Comparison of ENCODE assay signal across 8 cellular contexts in the genomic region with DNA sequence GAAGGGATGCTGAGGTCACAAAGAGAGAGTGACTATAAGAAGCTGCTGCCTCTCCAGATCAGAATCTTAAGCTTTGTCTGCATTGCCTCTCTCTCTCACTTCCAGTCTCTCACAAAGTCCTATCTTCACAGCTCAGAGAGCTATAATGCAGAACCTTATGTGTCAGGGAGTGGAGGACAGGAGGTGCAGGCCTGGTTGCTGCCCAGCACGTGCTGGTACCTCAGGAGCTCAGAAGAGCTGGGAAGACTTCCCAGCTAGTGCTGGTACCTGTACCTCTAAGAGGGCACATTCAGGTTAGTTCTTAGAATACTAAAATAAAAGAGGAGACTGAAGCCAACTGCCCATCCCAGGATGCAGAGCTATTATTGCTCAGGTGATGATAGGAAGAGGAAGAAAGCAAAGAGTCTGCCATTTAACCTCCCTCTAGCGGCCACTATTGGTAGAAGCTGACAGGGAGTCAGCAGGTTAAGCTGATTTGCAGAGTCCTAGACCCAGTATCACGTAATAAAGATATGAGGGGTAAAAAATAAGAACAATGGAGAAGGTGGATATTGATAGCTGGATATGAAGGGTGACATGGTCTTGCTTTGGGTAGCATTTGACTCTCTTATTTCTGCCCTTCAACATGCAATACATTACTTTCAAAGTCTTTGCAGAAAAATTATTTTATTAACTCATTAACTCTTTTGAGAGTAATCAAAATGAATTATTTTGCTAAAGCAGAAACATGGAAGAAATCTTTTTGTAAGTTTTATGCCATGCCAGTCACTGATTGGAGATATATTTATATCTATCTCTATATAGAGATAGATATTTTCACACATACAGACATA.
DNase-seq lines count a peak whose midpoint lies in the region; ATAC-seq and TF ChIP-seq lines count a peak whose summit lies in the region.

No MANE protein-coding gene starts in this region.

- peak; percentile 56 for TF ChIP-seq CTCF in left ventricle myocardium inferior (IDR thresholded peaks at IDR 0.05; ENCODE audit: borderline replicate concordance)

- peaks cover 30% of the 10 kb centered on the region for H3K4me1 ChIP-seq in left ventricle myocardium inferior

- H3K4me3 ChIP-seq in left ventricle myocardium inferior: no peak overlapping the region

- no peaks in the 10 kb centered on the region for H3K27me3 ChIP-seq in left ventricle myocardium inferior (ENCODE audit: low read depth)

- no peaks in the 10 kb centered on the region for H3K9me3 ChIP-seq in left ventricle myocardium inferior (replicated peaks)

- ATAC-seq in GM19455 (IDR thresholded peaks at IDR 0.05; ENCODE audit: unreplicated experiment): peak; percentile 83
- peak; percentile 72 for ATAC-seq in HG03575 (IDR thresholded peaks at IDR 0.05; ENCODE audit: extremely low read depth, insufficient number of reproducible peaks, low FRiP score, unreplicated experiment)
- no peak for ATAC-seq in GM18505 (IDR thresholded peaks at IDR 0.05; ENCODE audit: unreplicated experiment)

- TF ChIP-seq POLR2A in GM18505 (IDR thresholded peaks at IDR 0.05; ENCODE audit: borderline replicate concordance, extremely low read depth, insufficient read depth, insufficient read length): no peak

- no peaks in the 10 kb centered on the region for H3K36me3 ChIP-seq in left ventricle myocardium inferior

- DNase-seq in DMS 273 (lab: John Stamatoyannopoulos, UW; ENCODE audit: unreplicated experiment): peak; percentile 75
- DNase-seq in RPMI8226: peak; percentile 64
- peak; percentile 13 for DNase-seq in activated T-helper 9 cell treated with anti-CD3 and anti-CD28 coated beads, Interleukin-2, amount 50 U/mL, for 16 hours (ENCODE audit: low read depth)
- no peak for DNase-seq in left ventricle myocardium inferior
- DNase-seq in stimulated activated CD4-positive, alpha-beta T cell treated with anti-CD3 and anti-CD28 coated beads, Interleukin-2, amount 100 ng/mL, for 24 hours: peak; percentile 36 to 50

- peak overlapping the region; percentile 85 for H3K27ac ChIP-seq in left ventricle myocardium inferior (replicated peaks)

- intact Hi-C loops in left ventricle myocardium inferior (cut with micrococcal nuclease): no loop called here
